In the genomic region with DNA sequence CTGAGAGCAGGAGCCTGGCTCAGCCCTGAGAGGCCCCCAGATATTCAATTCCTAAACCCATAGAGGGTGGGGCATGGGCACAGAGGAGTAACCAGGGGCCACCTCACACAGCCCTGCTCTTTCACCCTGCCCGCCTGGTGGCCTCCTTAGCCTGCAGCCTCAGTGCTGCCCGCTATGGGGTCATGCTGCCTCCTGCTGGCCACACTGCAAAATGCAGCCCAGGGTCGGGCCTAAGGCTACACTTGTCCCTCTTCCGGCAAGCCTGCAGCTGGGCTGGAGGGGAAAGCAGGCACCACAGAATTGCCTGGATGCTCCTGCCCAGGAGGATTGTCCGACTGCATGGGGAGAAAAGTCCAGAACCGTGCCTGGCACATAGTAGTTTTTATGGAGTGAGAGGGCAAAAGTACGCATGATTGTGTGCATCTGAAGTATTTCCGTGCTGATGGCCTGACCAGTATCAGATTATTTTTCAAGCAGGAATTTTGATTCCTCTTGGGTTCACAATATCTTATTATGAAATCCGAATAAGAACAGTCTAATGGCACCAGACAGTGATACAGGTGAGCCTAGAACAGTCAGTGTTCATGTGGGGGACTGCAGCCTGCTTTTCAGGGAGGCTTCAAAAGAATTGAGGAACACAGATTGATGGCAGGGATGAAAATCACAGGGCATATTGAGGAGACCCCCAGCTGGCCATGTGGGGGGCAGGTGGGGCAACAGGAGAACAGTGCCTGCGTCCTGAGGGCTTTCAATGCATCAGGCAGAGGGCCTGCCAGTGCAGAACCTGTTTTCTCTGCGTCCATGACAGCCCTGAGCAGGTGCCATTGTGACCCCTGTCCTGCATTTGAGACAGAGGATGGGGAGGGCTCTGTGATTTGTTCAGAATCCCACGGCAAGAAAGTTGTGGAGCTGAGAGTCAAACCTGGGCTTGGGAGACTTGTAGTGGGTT, we compare ENCODE assay signal across 9 cellular contexts. TPM values are rescaled to one million over a fixed set of nuclear protein-coding genes. Genes with fewer than 3 reads are reported as not detected.
A peak's percentile ranks its signal among the peaks of the same experiment; 100 is the strongest.
DNase-seq lines count a peak whose midpoint lies in the region; ATAC-seq, FAIRE-seq and TF ChIP-seq lines count a peak whose summit lies in the region.
"Had no signal": no experiment of that assay in that cellular context is flagged by ENCODE, and none has a peak within 500 bp of the region (broad histone marks: within the 10 kb centered on the region; RNA-seq: fewer than 3 reads in every experiment).

No MANE protein-coding gene starts in this region.

- H3K23me2 ChIP-seq in H1 (ENCODE audit: low read depth, low read length): no peaks in the 10 kb centered on the region

- H3K27ac ChIP-seq in CD8-positive, alpha-beta T cell (ENCODE audit: low read depth, low read length): no peak overlapping the region
- H3K27ac ChIP-seq in H1 (ENCODE audit: low read depth, low read length): no peak overlapping the region

- peaks cover 28% of the 10 kb centered on the region for H3K4me1 ChIP-seq in CD8-positive, alpha-beta T cell (ENCODE audit: insufficient read depth, low read length)
- peaks cover 0 to 18% (median 10%) of the 10 kb centered on the region in 4 experiments; a peak in 6 of 7 replicates for H3K4me1 ChIP-seq in H1 (replicated peaks in 1 of 4; ENCODE audit: control insufficient read depth in 3 of 4, insufficient read depth in 4 of 4, low read length in 3 of 4)

- peak overlapping the region; percentile 90; the same call in 1 of the 2 replicates for H2AK5ac ChIP-seq in H1 (ENCODE audit: low read depth, low read length)

- peak; percentile 88 for ATAC-seq in CD8-positive, alpha-beta T cell
- peak; percentile 84 for ATAC-seq in activated CD8-positive, alpha-beta T cell treated with anti-CD3 and anti-CD28 coated beads for 36 hours
- no peak for ATAC-seq in GM19324 (IDR thresholded peaks at IDR 0.05; ENCODE audit: low FRiP score, unreplicated experiment)

- peak; percentile 92 for FAIRE-seq in H1 (lab: Jason Lieb, UNC)

- intact Hi-C loops in CD8-positive, alpha-beta T cell (cut with DNase I, micrococcal nuclease): loop anchor here (1.0 to 10.0 kb wide), 9 partner anchors 35 to 421 kb away; no protein-coding TSS in a partner anchor
- intact Hi-C loops in activated CD8-positive, alpha-beta T cell treated with anti-CD3 and anti-CD28 coated beads for 36 hours (cut with micrococcal nuclease): loop anchor here (5.0 to 10.0 kb wide), 2 partner anchors 193 to 400 kb away; a partner anchor contains a TSS

- H3K27ac Mint-ChIP-seq in CD8-positive, alpha-beta T cell: no peak overlapping the region
- H3K27ac Mint-ChIP-seq in activated CD8-positive, alpha-beta T cell treated with anti-CD3 and anti-CD28 coated beads for 36 hours: no peak overlapping the region

- H3K56ac ChIP-seq in H1 (replicated peaks; ENCODE audit: insufficient read length, low read depth, low read length): no peak overlapping the region

- H3K4me3 Mint-ChIP-seq in CD8-positive, alpha-beta T cell: no peak overlapping the region
- no peak overlapping the region for H3K4me3 Mint-ChIP-seq in activated CD8-positive, alpha-beta T cell treated with anti-CD3 and anti-CD28 coated beads for 36 hours

- TF ChIP-seq CTCF in CD8-positive, alpha-beta T cell (IDR thresholded peaks at IDR 0.05): peak; percentile 95
- TF ChIP-seq CTCF in GM20000 (IDR thresholded peaks at IDR 0.05; ENCODE audit: extremely low read depth, missing control alignments) (peak; percentile 92), H1 (IDR thresholded peaks at IDR 0.05; ENCODE audit: control extremely low read depth in 1 of 3, insufficient read depth in 1 of 3, low read depth in 1 of 3, low read length in 3 of 3) (peak in 2 of 3 experiments; percentile 88 to 90; a peak in 3 of 4 replicates)
- TF ChIP-seq CTCF in activated CD8-positive, alpha-beta T cell treated with anti-CD3 and anti-CD28 coated beads for 36 hours (IDR thresholded peaks at IDR 0.05): peak; percentile 87

- TF ChIP-seq RAD21 in H1 (IDR thresholded peaks at IDR 0.05 in 1 of 2, conservative IDR thresholded peaks at IDR 0.05 in 1 of 2; ENCODE audit: low read depth in 2 of 2, low read length in 2 of 2): peak; percentile 78 to 82

- H3K14ac ChIP-seq in H1 (ENCODE audit: insufficient read length): no peak overlapping the region

- H3K18ac ChIP-seq in H1 (ENCODE audit: extremely low read depth, low read length): no peak overlapping the region

- POLR2A ChIA-PET in CD8-positive, alpha-beta T cell (lab: Charles Lee): interaction anchor here (3.0 kb wide), 1 partner anchor 12 kb away, joined by 10 read pairs; no protein-coding TSS in a partner anchor
- POLR2A ChIA-PET in activated CD8-positive, alpha-beta T cell treated with anti-CD3 and anti-CD28 coated beads for 36 hours (lab: Charles Lee): interaction anchor here (0.8 kb wide), 1 partner anchor 59 kb away, joined by 3 read pairs; no protein-coding TSS in a partner anchor
- POLR2A ChIA-PET in H1 (lab: Charles Lee; ENCODE audit: partially characterized antibody): no interaction called here

- H4K20me1 ChIP-seq in H1 (replicated peaks in 1 of 2; ENCODE audit: control insufficient read depth in 1 of 2, insufficient read depth in 2 of 2, low read length in 2 of 2): no peaks in the 10 kb centered on the region

- H3K4me2 ChIP-seq in H1 (ENCODE audit: insufficient read depth in 1 of 2, low read depth in 2 of 2, low read length in 2 of 2): no peak overlapping the region

- peak; percentile 74 to 94 (median 82) for DNase-seq in CD8-positive, alpha-beta T cell
- peak; percentile 83 for DNase-seq in GM20000 (ENCODE audit: low spot score)
- peak; percentile 86 for DNase-seq in NAMALWA (ENCODE audit: low spot score)
- DNase-seq in activated CD8-positive, alpha-beta T cell treated with anti-CD3 and anti-CD28 coated beads for 36 hours: peak; percentile 90
- DNase-seq in H1 (ENCODE audit: low read depth in 1 of 2, low spot score in 2 of 2): peak; percentile 77 to 99
- DNase-seq in midbrain (lab: John Stamatoyannopoulos, UW): peak; percentile 62
- DNase-seq in stimulated activated CD8-positive, alpha-beta memory T cell treated with anti-CD3 and anti-CD28 coated beads, Interleukin-4, amount 100 ng/mL, for 24 hours (ENCODE audit: low read depth): peak; percentile 76

- no peak for TF ChIP-seq EP300 in H1 (IDR thresholded peaks at IDR 0.05; ENCODE audit: borderline replicate concordance in 1 of 2, low read depth in 2 of 2, low read length in 2 of 2)

- no peak overlapping the region for H4K91ac ChIP-seq in H1 (replicated peaks; ENCODE audit: insufficient read length, low read length)

- H3K4ac ChIP-seq in H1 (replicated peaks; ENCODE audit: insufficient read length, low read depth, low read length): no peak overlapping the region

- no peaks in the 10 kb centered on the region for H3K9me3 Mint-ChIP-seq in CD8-positive, alpha-beta T cell
- H3K9me3 Mint-ChIP-seq in activated CD8-positive, alpha-beta T cell treated with anti-CD3 and anti-CD28 coated beads for 36 hours: no peaks in the 10 kb centered on the region

- H4K5ac ChIP-seq in H1 (ENCODE audit: insufficient read length, low read depth, low read length): no peak overlapping the region

- H2BK20ac ChIP-seq in H1 (ENCODE audit: low read length): 0 out of 2 replicates have a peak overlapping the region, but pooled peaks have one; percentile 7

- no peak overlapping the region for H3K23ac ChIP-seq in H1 (ENCODE audit: insufficient read length)

- H3K36me3 ChIP-seq in CD8-positive, alpha-beta T cell (ENCODE audit: insufficient read depth, low read length): no peaks in the 10 kb centered on the region
- H3K36me3 ChIP-seq in H1 (ENCODE audit: control insufficient read depth in 2 of 4, insufficient read depth in 4 of 4, low read length in 3 of 4): no peaks in the 10 kb centered on the region

- no peaks in the 10 kb centered on the region for H3K36me3 Mint-ChIP-seq in CD8-positive, alpha-beta T cell
- no peaks in the 10 kb centered on the region for H3K36me3 Mint-ChIP-seq in activated CD8-positive, alpha-beta T cell treated with anti-CD3 and anti-CD28 coated beads for 36 hours (ENCODE audit: low read depth)

- peaks cover 31% of the 10 kb centered on the region for H3K4me1 Mint-ChIP-seq in CD8-positive, alpha-beta T cell (ENCODE audit: low read depth)
- H3K4me1 Mint-ChIP-seq in activated CD8-positive, alpha-beta T cell treated with anti-CD3 and anti-CD28 coated beads for 36 hours (ENCODE audit: low read depth): peaks cover 27% of the 10 kb centered on the region

- no peaks in the 10 kb centered on the region for H3K27me3 ChIP-seq in CD8-positive, alpha-beta T cell (ENCODE audit: insufficient read depth, low read length)
- H3K27me3 ChIP-seq in H1 (replicated peaks in 1 of 4; ENCODE audit: control insufficient read depth in 3 of 4, extremely low read depth in 1 of 4, insufficient read depth in 3 of 4, low read length in 3 of 4): no peaks in the 10 kb centered on the region

- CTCF ChIA-PET in CD8-positive, alpha-beta T cell (lab: Charles Lee): interaction anchor here (0.6 to 9.5 kb wide), 41 partner anchors 9 to 427 kb away, joined by 3 to 112 read pairs (median 4); a partner anchor contains a TSS
- CTCF ChIA-PET in activated CD8-positive, alpha-beta T cell treated with anti-CD3 and anti-CD28 coated beads for 36 hours (lab: Charles Lee): interaction anchor here (0.6 to 8.2 kb wide), 27 partner anchors 9 to 426 kb away, joined by 3 to 77 read pairs (median 4); a partner anchor contains a TSS
- CTCF ChIA-PET in H1 (lab: Charles Lee; ENCODE audit: partially characterized antibody): interaction anchor here (0.6 to 10.9 kb wide), 40 partner anchors 9 to 432 kb away, joined by 3 to 124 read pairs (median 5); a partner anchor contains a TSS

- no peaks in the 10 kb centered on the region for H3K79me2 ChIP-seq in H1 (ENCODE audit: control insufficient read depth in 1 of 2, insufficient read depth in 2 of 2, low read length in 2 of 2)

- H3K4me3 ChIP-seq in CD8-positive, alpha-beta T cell (ENCODE audit: low read depth, low read length): no peak overlapping the region
- no peak overlapping the region for H3K4me3 ChIP-seq in H1 (ENCODE audit: extremely low read depth in 1 of 4, insufficient read depth in 2 of 4, low read depth in 3 of 4, low read length in 4 of 4)

- no peak overlapping the region for H2BK12ac ChIP-seq in H1 (ENCODE audit: low read depth, low read length)

- no peaks in the 10 kb centered on the region for H3K9me3 ChIP-seq in CD8-positive, alpha-beta T cell (ENCODE audit: low read length)
- H3K9me3 ChIP-seq in H1 (ENCODE audit: insufficient read depth in 2 of 2, low read depth in 1 of 2, low read length in 1 of 2): no peaks in the 10 kb centered on the region

- H3K79me1 ChIP-seq in H1 (ENCODE audit: low read depth, low read length): no peaks in the 10 kb centered on the region

- H2BK120ac ChIP-seq in H1 (replicated peaks; ENCODE audit: low read depth, low read length): no peak overlapping the region

- no peaks in the 10 kb centered on the region for H3K27me3 Mint-ChIP-seq in CD8-positive, alpha-beta T cell (ENCODE audit: low read depth)
- H3K27me3 Mint-ChIP-seq in activated CD8-positive, alpha-beta T cell treated with anti-CD3 and anti-CD28 coated beads for 36 hours: no peaks in the 10 kb centered on the region

- H2AFZ ChIP-seq in H1 (ENCODE audit: low read length): no peak overlapping the region

- WGBS in H1 (ENCODE audit: extremely low coverage in 1 of 2, insufficient coverage in 1 of 2, insufficient read length in 1 of 2, insufficient replicate concordance in 2 of 2, low coverage in 1 of 2, low lambda C conversion rate in 2 of 2, missing lambda C conversion rate in 1 of 2), 2 experiments: 63% methylated on average over 12 of the region's 12 CpGs; no CpG with 5 or more reads in 1 of the 2 experiments

- H2BK5ac ChIP-seq in H1 (ENCODE audit: low read depth, low read length): no peak overlapping the region

- TF ChIP-seq POLR2A in H1 (IDR thresholded peaks at IDR 0.05; ENCODE audit: control extremely low read depth in 1 of 2, low read depth in 2 of 2, low read length in 2 of 2): no peak

- H2BK15ac ChIP-seq in H1 (ENCODE audit: low read length): no peak overlapping the region

- no peak overlapping the region for H4K8ac ChIP-seq in H1 (ENCODE audit: extremely low read depth, insufficient read depth, low read length)

- no peak overlapping the region for H3K9ac ChIP-seq in H1 (replicated peaks in 1 of 4; ENCODE audit: extremely low read depth in 1 of 4, low read depth in 3 of 4, low read length in 3 of 4)

RNA-seq across cellular contexts. Expression of a gene that starts 51.2 kb away (rescaled TPM):
- total RNA-seq in CD8-positive, alpha-beta T cell: not detected
- total RNA-seq in activated CD8-positive, alpha-beta T cell treated with anti-CD3 and anti-CD28 coated beads for 36 hours: not detected
- total RNA-seq in H1 (2021; fragmentation: NEBNext Ultra II Directional; extraction: Animal tissue kit (Norgen Biotek cat#: 25700)): 0.15 TPM in 1 of 2 replicates, not detected in the other
- 0.15 and 0.20 TPM in 2 replicates for polyA plus RNA-seq in H1 (2011; rRNA removed)
- polyA plus RNA-seq in H1 (2011; cell fraction: cytosol; rRNA removed): 0.06 TPM
- 0.19 TPM for polyA plus RNA-seq in H1 (2011; cell fraction: nucleus; rRNA removed)
- 0.28 to 0.85 TPM (median 0.65 TPM) in 4 replicates for polyA plus RNA-seq in H1 (2012, experiment 1 of 2)
- 0.07 TPM for polyA plus RNA-seq in H1 (2012, experiment 2 of 2)
- polyA plus RNA-seq in H1 (2013, experiment 1 of 2): 0.12 TPM
- 0.06 TPM for polyA plus RNA-seq in H1 (2013, experiment 2 of 2)
- 0.06 and 0.07 TPM in 2 replicates for polyA minus RNA-seq in H1 (2011; rRNA and poly(A)+ RNA removed)
- not detected for polyA minus RNA-seq in H1 (2011; cell fraction: cytosol; rRNA and poly(A)+ RNA removed)
- not detected for polyA minus RNA-seq in H1 (2011; cell fraction: nucleus; rRNA and poly(A)+ RNA removed)
- total RNA-seq: activated CD8-positive, alpha-beta memory T cell treated with anti-CD3 and anti-CD28 coated beads for 36 hours had no signal
